ENCODE assay signal across 10 cellular contexts in the genomic region with DNA sequence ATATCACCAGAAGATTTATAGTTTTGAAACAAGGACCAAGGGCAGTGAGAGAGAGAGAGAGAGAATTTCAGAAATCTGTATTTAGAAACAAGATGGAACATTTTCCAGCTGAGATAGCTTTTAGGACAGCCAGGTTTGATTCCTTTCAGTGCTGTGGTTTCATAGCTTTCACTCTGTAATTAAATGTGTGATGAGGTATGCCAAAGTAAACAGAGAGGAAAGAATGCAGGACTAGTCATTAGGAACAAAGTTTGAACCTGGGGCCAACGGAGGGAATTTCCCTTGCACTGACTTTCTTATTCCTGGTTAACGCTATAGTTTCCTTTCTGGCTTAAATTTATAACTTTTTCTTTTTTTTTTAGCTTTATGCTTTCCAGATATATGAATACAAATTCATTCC. TPM values are rescaled to one million over a fixed set of nuclear protein-coding genes. Genes with fewer than 3 reads are reported as not detected.
DNase-seq lines count a peak whose midpoint lies in the region; ATAC-seq, FAIRE-seq and TF ChIP-seq lines count a peak whose summit lies in the region.
"Had no signal": no experiment of that assay in that cellular context is flagged by ENCODE, and none has a peak within 500 bp of the region (broad histone marks: within the 10 kb centered on the region; RNA-seq: fewer than 3 reads in every experiment).

No MANE protein-coding gene starts in this region.

- H3K4me1 ChIP-seq in prostate gland (replicated peaks) = no peaks in the 10 kb centered on the region
- H3K4me1 ChIP-seq: left ventricle myocardium inferior had no signal

- DNase-seq in H54 (ENCODE audit: insufficient read length, low spot score) (peak; percentile 30), NCI-H446 treated with DMSO at 0.1 percent for 48 hours (lab: John Stamatoyannopoulos, UW) (peak; percentile 83), fibroblast of gingiva (ENCODE audit: low read depth) (peak; percentile 42), prostate gland (ENCODE audit: low spot score) (peak; percentile 49), NCI-H524 treated with DMSO at 0.1 percent for 48 hours (lab: John Stamatoyannopoulos, UW) (no peak)
- DNase-seq: GDM1, left ventricle myocardium inferior, SIG-M5 had no signal

- no peak for ATAC-seq in GM18909 (IDR thresholded peaks at IDR 0.05; ENCODE audit: poor library complexity, unreplicated experiment)
- no peak for ATAC-seq in GM19351 (IDR thresholded peaks at IDR 0.05; ENCODE audit: unreplicated experiment)

- no peaks in the 10 kb centered on the region for H3K9me3 ChIP-seq in prostate gland
- H3K9me3 ChIP-seq: left ventricle myocardium inferior had no signal

- H3K27ac ChIP-seq in prostate gland = no peak overlapping the region
- H3K27ac ChIP-seq: left ventricle myocardium inferior had no signal

- TF ChIP-seq POLR2A in H54 (IDR thresholded peaks at IDR 0.05; ENCODE audit: low read depth, low read length) = no peak
- TF ChIP-seq POLR2A in prostate gland (IDR thresholded peaks at IDR 0.05) = no peak

- FAIRE-seq in H54 (lab: Jason Lieb, UNC) = peak; percentile 90

- TF ChIP-seq CTCF in prostate gland (IDR thresholded peaks at IDR 0.05) = no peak

- intact Hi-C loops in prostate gland (cut with DNase I) = no loop called here

- 9% methylated on average over 2 of the region's 2 CpGs for WGBS in prostate gland

- H3K27me3 ChIP-seq in prostate gland (replicated peaks; ENCODE audit: insufficient read depth) = no peaks in the 10 kb centered on the region

- no peak overlapping the region for H3K4me3 ChIP-seq in prostate gland
- H3K4me3 ChIP-seq: left ventricle myocardium inferior had no signal

- no peaks in the 10 kb centered on the region for H3K36me3 ChIP-seq in prostate gland
- H3K36me3 ChIP-seq: left ventricle myocardium inferior had no signal

RNA-seq across cellular contexts. Expression of gene CCL28, which starts 10.0 kb away (rescaled TPM):
- total RNA-seq in prostate gland = 1 to 10 TPM; 4.4 to 6.3 TPM
